ENCODE assay signal across 1 cellular context in genomic region chr10:86594535-86594934, GRCh38.
TF ChIP-seq lines count a peak whose summit lies in the region.

No MANE protein-coding gene starts in this region.

TF ChIP-seq in H1, 55 proteins besides CTCF, POLR2A, EP300 and RAD21:
- TF ChIP-seq CHD2 (IDR thresholded peaks at IDR 0.05; ENCODE audit: low read length) (no peak), KDM4A (IDR thresholded peaks at IDR 0.05; ENCODE audit: low read depth, low read length, severe bottlenecking) (no peak), CBX5 (IDR thresholded peaks at IDR 0.05; ENCODE audit: low read depth, low read length) (no peak), MAFK (IDR thresholded peaks at IDR 0.05; ENCODE audit: low read depth, low read length) (no peak), TCF12 (IDR thresholded peaks at IDR 0.05; ENCODE audit: low read depth, low read length) (no peak), USF2 (IDR thresholded peaks at IDR 0.05; ENCODE audit: low read length) (no peak), CEBPB (IDR thresholded peaks at IDR 0.05; ENCODE audit: low read depth, low read length) (no peak), SIX5 (IDR thresholded peaks at IDR 0.05; ENCODE audit: low read depth, low read length) (no peak), PHF8 (conservative IDR thresholded peaks at IDR 0.05; ENCODE audit: low read depth, low read length) (no peak), EGR1 (IDR thresholded peaks at IDR 0.05; ENCODE audit: borderline replicate concordance, low read depth, low read length) (no peak), E2F6 (IDR thresholded peaks at IDR 0.05) (no peak), CHD7 (IDR thresholded peaks at IDR 0.05; ENCODE audit: insufficient replicate concordance, low read length) (no peak), KDM5A (IDR thresholded peaks at IDR 0.05; ENCODE audit: low read length) (no peak), POU5F1 (IDR thresholded peaks at IDR 0.05; ENCODE audit: low read depth, low read length) (no peak), MAX (IDR thresholded peaks at IDR 0.05) (no peak), ATF2 (IDR thresholded peaks at IDR 0.05; ENCODE audit: low read length) (no peak), RNF2 (IDR thresholded peaks at IDR 0.05; ENCODE audit: borderline replicate concordance, low read depth, low read length, missing control alignments, poor library complexity, severe bottlenecking) (no peak), SUZ12 (IDR thresholded peaks at IDR 0.05; ENCODE audit: low read length) (no peak), SIN3A (conservative IDR thresholded peaks at IDR 0.05 in 1 of 2, IDR thresholded peaks at IDR 0.05 in 1 of 2; ENCODE audit: low read depth in 1 of 2, low read length in 2 of 2) (no peak), EZH2 (IDR thresholded peaks at IDR 0.05; ENCODE audit: low read depth, low read length, severe bottlenecking) (no peak)
